ENCODE assay signal across 1 cellular context in genomic region chr7:153385502-153385901, GRCh38.
A peak's percentile ranks its signal among the peaks of the same experiment; 100 is the strongest.
TF ChIP-seq lines count a peak whose summit lies in the region.

No MANE protein-coding gene starts in this region.

TF ChIP-seq in K562, 482 proteins besides CTCF, POLR2A, EP300 and RAD21 (continued from another document and continues in another):
- TF ChIP-seq RFX7 (CRISPR knock-in tag; IDR thresholded peaks at IDR 0.05): no peak
- no peak for TF ChIP-seq MBD2 (IDR thresholded peaks at IDR 0.05; ENCODE audit: borderline replicate concordance, low read depth)
- 0 out of 2 replicates have a peak, but pooled peaks have one; percentile 5 for TF ChIP-seq ZNF316 (IDR thresholded peaks at IDR 0.05)
- no peak for TF ChIP-seq SMARCC2 (IDR thresholded peaks at IDR 0.05; ENCODE audit: low read depth)
- TF ChIP-seq TRIM24 (IDR thresholded peaks at IDR 0.05): 0 out of 4 replicates have a peak, but pooled peaks of 1 of the 2 experiments have one; percentile 38
- TF ChIP-seq ZKSCAN3 (CRISPR knock-in tag; IDR thresholded peaks at IDR 0.05): no peak
- no peak for TF ChIP-seq SAFB2 (IDR thresholded peaks at IDR 0.05; ENCODE audit: borderline replicate concordance, low read depth, low read length, severe bottlenecking)
- TF ChIP-seq MITF (IDR thresholded peaks at IDR 0.05): peak; percentile 15; the same call in 1 of the 2 replicates
- no peak for TF ChIP-seq ZNF778 (CRISPR knock-in tag; IDR thresholded peaks at IDR 0.05)
- TF ChIP-seq WHSC1 (IDR thresholded peaks at IDR 0.05; ENCODE audit: low read length): no peak
- no peak for TF ChIP-seq ILK (tag; IDR thresholded peaks at IDR 0.05; ENCODE audit: borderline replicate concordance, low read depth)
- TF ChIP-seq DPF2 (IDR thresholded peaks at IDR 0.05): peak; percentile 83
- TF ChIP-seq BRCA1 (IDR thresholded peaks at IDR 0.05): no peak
- TF ChIP-seq BRCA1 (CRISPR knock-in tag; IDR thresholded peaks at IDR 0.05): no peak
- no peak for TF ChIP-seq NR2C2 (CRISPR knock-in tag; IDR thresholded peaks at IDR 0.05)
- TF ChIP-seq NR2C2 (tag; IDR thresholded peaks at IDR 0.05): no peak
- TF ChIP-seq ARID3B (CRISPR knock-in tag; IDR thresholded peaks at IDR 0.05; ENCODE audit: borderline replicate concordance): no peak
- no peak for TF ChIP-seq PATZ1 (CRISPR knock-in tag; IDR thresholded peaks at IDR 0.05; ENCODE audit: borderline replicate concordance)
- no peak for TF ChIP-seq HINFP (tag; conservative IDR thresholded peaks at IDR 0.05; ENCODE audit: low read depth)
- no peak for TF ChIP-seq PHF21A (IDR thresholded peaks at IDR 0.05; ENCODE audit: borderline replicate concordance, low read depth)
- TF ChIP-seq TEAD4 (IDR thresholded peaks at IDR 0.05; ENCODE audit: low read length): peak; percentile 88
- no peak for TF ChIP-seq TEAD4 (CRISPR knock-in tag; IDR thresholded peaks at IDR 0.05; ENCODE audit: borderline replicate concordance)
- TF ChIP-seq MAX (CRISPR knock-in tag; IDR thresholded peaks at IDR 0.05): no peak
- no peak for TF ChIP-seq NCOA2 (IDR thresholded peaks at IDR 0.05; ENCODE audit: partially characterized antibody in 2 of 2)
- no peak for TF ChIP-seq GTF2F1 (IDR thresholded peaks at IDR 0.05; ENCODE audit: low read depth, low read length)
- peak; percentile 78 for TF ChIP-seq HDAC2 (IDR thresholded peaks at IDR 0.05)
- TF ChIP-seq NCOR1 (IDR thresholded peaks at IDR 0.05): peak; percentile 76
- no peak for TF ChIP-seq ARID4B (CRISPR knock-in tag; IDR thresholded peaks at IDR 0.05)
- TF ChIP-seq THRB (CRISPR knock-in tag; conservative IDR thresholded peaks at IDR 0.05): no peak
- peak; percentile 84 for TF ChIP-seq BHLHE40 (IDR thresholded peaks at IDR 0.05; ENCODE audit: low read length)
- TF ChIP-seq CBFA2T2 (conservative IDR thresholded peaks at IDR 0.05): peak; percentile 73
- TF ChIP-seq GATAD2B (IDR thresholded peaks at IDR 0.05; ENCODE audit: borderline replicate concordance): no peak
- TF ChIP-seq ZNF212 (CRISPR knock-in tag; IDR thresholded peaks at IDR 0.05): no peak
- TF ChIP-seq GATA2 (CRISPR knock-in tag; IDR thresholded peaks at IDR 0.05): peak; percentile 26; the same call in 1 of the 2 replicates
- no peak for TF ChIP-seq ZNF239 (CRISPR knock-in tag; IDR thresholded peaks at IDR 0.05)
- no peak for TF ChIP-seq E2F3 (CRISPR knock-in tag; IDR thresholded peaks at IDR 0.05)
- no peak for TF ChIP-seq ZHX1 (conservative IDR thresholded peaks at IDR 0.05; ENCODE audit: low read length)
- TF ChIP-seq HMGN3 (IDR thresholded peaks at IDR 0.05; ENCODE audit: borderline replicate concordance, extremely low read depth, insufficient read length, low read depth, low read length): no peak
- TF ChIP-seq ZNF280B (CRISPR knock-in tag; IDR thresholded peaks at IDR 0.05): no peak
- no peak for TF ChIP-seq SREBF2 (CRISPR knock-in tag; IDR thresholded peaks at IDR 0.05)
- TF ChIP-seq CCNT2 (IDR thresholded peaks at IDR 0.05; ENCODE audit: borderline replicate concordance, extremely low read depth, insufficient read length, low read depth, low read length): peak; percentile 27
- no peak for TF ChIP-seq ZNF592 (IDR thresholded peaks at IDR 0.05)
